ENCODE assay signal across 24 cellular contexts in genomic region chr9:129201289-129201688, GRCh38. TPM values are rescaled to one million over a fixed set of nuclear protein-coding genes. Genes with fewer than 3 reads are reported as not detected.
DNase-seq lines count a peak whose midpoint lies in the region; ATAC-seq and TF ChIP-seq lines count a peak whose summit lies in the region.
"Had no signal": no experiment of that assay in that cellular context is flagged by ENCODE, and none has a peak within 500 bp of the region (broad histone marks: within the 10 kb centered on the region; RNA-seq: fewer than 3 reads in every experiment).

No MANE protein-coding gene starts in this region.

- peak; percentile 20 for DNase-seq in DMS 273 (lab: John Stamatoyannopoulos, UW; ENCODE audit: unreplicated experiment)
- DNase-seq in DMS 273 treated with DMSO at 0.1 percent for 48 hours (lab: John Stamatoyannopoulos, UW): no peak
- DNase-seq in dorsolateral prefrontal cortex: peak in 3 of 10 donors; percentile 35 to 75 (median 60)
- DNase-seq in occipital lobe (lab: John Stamatoyannopoulos, UW): peak; percentile 43
- no peak for DNase-seq in uterus
- DNase-seq in NCI-H2227 (lab: John Stamatoyannopoulos, UW; ENCODE audit: unreplicated experiment): no peak
- DNase-seq: ACHN; CD4-positive, alpha-beta T cell; COR-L47; GOT3; HCEC 1CT; Kasumi-1; MG63; NCI-H1417 treated with DMSO at 0.1 percent for 48 hours; NCI-H1930; NCI-H2227 treated with DMSO at 0.1 percent for 48 hours; NCI-H510A treated with DMSO at 0.1 percent for 48 hours; NCI-H748 treated with DMSO at 0.1 percent for 48 hours; SIG-M5; SK-N-SH had no signal

- intact Hi-C loops in dorsolateral prefrontal cortex (cut with DNase I): loop anchor here (2.0 to 5.0 kb wide), 3 partner anchors 22 to 56 kb away; partner anchors contain the start of gene IER5L (in 1 of the 2)
- intact Hi-C loops in uterus (cut with DNase I; ENCODE audit: low total_unique reads): no loop called here

- TF ChIP-seq POLR2A in uterus (IDR thresholded peaks at IDR 0.05): no peak

- H3K36me3 ChIP-seq in uterus: no peaks in the 10 kb centered on the region
- H3K36me3 ChIP-seq: BLaER1, MG63 had no signal

- H3K4me3 ChIP-seq in dorsolateral prefrontal cortex (no peak overlapping the region), uterus (no peak overlapping the region)
- H3K4me3 ChIP-seq: BLaER1, MG63 had no signal

- H3K27me3 ChIP-seq in dorsolateral prefrontal cortex: no peaks in the 10 kb centered on the region
- no peaks in the 10 kb centered on the region for H3K27me3 ChIP-seq in uterus
- H3K27me3 ChIP-seq: BLaER1, MG63 had no signal

- H3K4me1 ChIP-seq in uterus: peaks cover 4 to 5% of the 10 kb centered on the region in 2 donors

- no peaks in the 10 kb centered on the region for H3K9me3 ChIP-seq in uterus
- H3K9me3 ChIP-seq: BLaER1, MG63, SK-N-SH had no signal

- TF ChIP-seq CTCF in dorsolateral prefrontal cortex (IDR thresholded peaks at IDR 0.05 in 54 of 56, conservative IDR thresholded peaks at IDR 0.05 in 2 of 56; ENCODE audit: low read depth in 1 of 56, partially characterized antibody in 56 of 56) (no peak), uterus (IDR thresholded peaks at IDR 0.05) (no peak)

- no peak for ATAC-seq in GM19023 (IDR thresholded peaks at IDR 0.05; ENCODE audit: unreplicated experiment)
- no peak for ATAC-seq in HG02840 (IDR thresholded peaks at IDR 0.05; ENCODE audit: low FRiP score, unreplicated experiment)

- H3K27ac ChIP-seq in dorsolateral prefrontal cortex (peak overlapping the region in 45 of 59 donors; percentile 8 to 99 (median 60)), uterus (peak overlapping the region; percentile 1 to 26)
- H3K27ac ChIP-seq: 22Rv1, BLaER1 had no signal

RNA-seq across cellular contexts. Expression of gene IER5L, which starts 23.2 kb away (rescaled TPM):
- total RNA-seq in dorsolateral prefrontal cortex (10 to 100 TPM in 102 of 120 experiments, 1 to 10 TPM in 18; 4.7 to 34.0 (median 13.8) TPM), occipital lobe (44.3 TPM), uterus (10 to 100 TPM in 2 of 4 donors, 1 to 10 TPM in 2; 1.8 to 31.0 (median 14.5) TPM)

Comparison
In these comparisons a context has a peak if more than half of its experiments do, and no peak if none do; other contexts are left out.
1. DNase-seq: peak in DMS 273 (single experiment) and occipital lobe (single experiment); none in DMS 273 treated with DMSO at 0.1 percent for 48 hours (single experiment), uterus (0 of 2) and NCI-H2227 (single experiment).